Comparison of ENCODE assay signal across 8 cellular contexts in genomic region chr5:113612060-113612496, GRCh38.
DNase-seq lines count a peak whose midpoint lies in the region; FAIRE-seq and TF ChIP-seq lines count a peak whose summit lies in the region.

No MANE protein-coding gene starts in this region.

- H3K27ac ChIP-seq in astrocyte (ENCODE audit: low read depth, low read length) (no peak overlapping the region), tibial nerve (no peak overlapping the region)

- no peaks in the 10 kb centered on the region for H3K36me3 ChIP-seq in astrocyte (ENCODE audit: insufficient read depth, low read length)
- H3K36me3 ChIP-seq in tibial nerve: no peaks in the 10 kb centered on the region

- TF ChIP-seq EP300 in tibial nerve (IDR thresholded peaks at IDR 0.05): no peak

- WGBS in tibial nerve, 2 donors: 1 to 3% methylated on average over 4 of the region's 4 CpGs

- H3K36me3 Mint-ChIP-seq in HFFc6 (ENCODE audit: low read depth) (no peaks in the 10 kb centered on the region), astrocyte (ENCODE audit: low read depth, unreplicated experiment) (no peaks in the 10 kb centered on the region)

- no peaks in the 10 kb centered on the region for H3K4me1 ChIP-seq in astrocyte (ENCODE audit: insufficient read depth, low read length)
- no peaks in the 10 kb centered on the region for H3K4me1 ChIP-seq in tibial nerve

- DNase-seq in GM10266 (ENCODE audit: extremely low spot score) (peak; percentile 65), HFFc6 (peak; percentile 25), NB4 (ENCODE audit: low read depth) (peak; percentile 46), astrocyte (ENCODE audit: low read depth) (peak; percentile 30), iPS-NIHi7 (ENCODE audit: extremely low spot score) (peak; percentile 46), tibial nerve (ENCODE audit: low spot score in 2 of 2) (no peak), GDM1 (lab: John Stamatoyannopoulos, UW) (no peak)

- H3K27ac Mint-ChIP-seq in HFFc6 (no peak overlapping the region), astrocyte (ENCODE audit: unreplicated experiment) (no peak overlapping the region)

- H3K4me1 Mint-ChIP-seq in HFFc6 (ENCODE audit: low read depth) (peaks cover 34% of the 10 kb centered on the region), astrocyte (ENCODE audit: low read depth, unreplicated experiment) (peaks cover 5% of the 10 kb centered on the region)

- no peaks in the 10 kb centered on the region for H3K79me2 ChIP-seq in astrocyte (ENCODE audit: insufficient read depth, low read length)

- no peaks in the 10 kb centered on the region for H4K20me1 ChIP-seq in astrocyte (ENCODE audit: insufficient read depth, low read length)

- H3K4me2 ChIP-seq in astrocyte (ENCODE audit: low read length): peak overlapping the region; percentile 31

- TF ChIP-seq POLR2A in NB4 (IDR thresholded peaks at IDR 0.05; ENCODE audit: extremely low read depth, insufficient read length) (no peak), tibial nerve (IDR thresholded peaks at IDR 0.05) (no peak)

- no peak overlapping the region for H2AFZ ChIP-seq in astrocyte (ENCODE audit: low read depth, low read length)

- no peak overlapping the region for H3K9ac ChIP-seq in astrocyte (ENCODE audit: low read length)

- H3K27me3 Mint-ChIP-seq in HFFc6 (ENCODE audit: insufficient read depth) (peaks cover 7% of the 10 kb centered on the region; the same call in 1 of the 2 replicates), astrocyte (ENCODE audit: low read depth, unreplicated experiment) (peaks cover 5% of the 10 kb centered on the region)

- peaks cover 4% of the 10 kb centered on the region; the same call in 1 of the 2 replicates for H3K9me3 Mint-ChIP-seq in HFFc6
- H3K9me3 Mint-ChIP-seq in astrocyte (ENCODE audit: unreplicated experiment): peaks cover 4% of the 10 kb centered on the region

- FAIRE-seq in A204.1 (lab: Jason Lieb, UNC): peak; percentile 95
- peak; percentile 67 for FAIRE-seq in astrocyte (lab: Jason Lieb, UNC)

- H3K27me3 ChIP-seq in astrocyte (ENCODE audit: insufficient read depth, low read length) (peaks cover 8% of the 10 kb centered on the region), tibial nerve (no peaks in the 10 kb centered on the region)

- peak; percentile 68 for TF ChIP-seq CTCF in GM10266 (IDR thresholded peaks at IDR 0.05; ENCODE audit: control insufficient read depth, insufficient read depth, low read depth, missing control alignments)
- peak; percentile 85 for TF ChIP-seq CTCF in HFFc6 (IDR thresholded peaks at IDR 0.05)
- no peak for TF ChIP-seq CTCF in NB4 (IDR thresholded peaks at IDR 0.05; ENCODE audit: low read depth, low read length)
- TF ChIP-seq CTCF in astrocyte (IDR thresholded peaks at IDR 0.05; ENCODE audit: insufficient read depth, low read depth, low read length): peak; percentile 65
- peak; percentile 48 to 71 (median 54) for TF ChIP-seq CTCF in tibial nerve (IDR thresholded peaks at IDR 0.05)

- no peak overlapping the region for H3K4me3 Mint-ChIP-seq in HFFc6
- no peak overlapping the region for H3K4me3 Mint-ChIP-seq in astrocyte (ENCODE audit: unreplicated experiment)

- H3K9me3 ChIP-seq in astrocyte (ENCODE audit: insufficient read depth, low read depth, low read length) (no peaks in the 10 kb centered on the region), tibial nerve (no peaks in the 10 kb centered on the region)

- no peak overlapping the region for H3K4me3 ChIP-seq in NB4 (ENCODE audit: low read depth, low read length)
- no peak overlapping the region for H3K4me3 ChIP-seq in astrocyte (ENCODE audit: insufficient read depth, low read depth, low read length)
- no peak overlapping the region for H3K4me3 ChIP-seq in tibial nerve

Comparison
In these comparisons a context has a peak if more than half of its experiments do, and no peak if none do; other contexts are left out.
1. DNase-seq: peak in GM10266 (single experiment), HFFc6 (single experiment), NB4 (single experiment), astrocyte (single experiment) and iPS-NIHi7 (single experiment); none in tibial nerve (0 of 2) and GDM1 (single experiment).